ENCODE assay signal across 15 cellular contexts in the genomic region with DNA sequence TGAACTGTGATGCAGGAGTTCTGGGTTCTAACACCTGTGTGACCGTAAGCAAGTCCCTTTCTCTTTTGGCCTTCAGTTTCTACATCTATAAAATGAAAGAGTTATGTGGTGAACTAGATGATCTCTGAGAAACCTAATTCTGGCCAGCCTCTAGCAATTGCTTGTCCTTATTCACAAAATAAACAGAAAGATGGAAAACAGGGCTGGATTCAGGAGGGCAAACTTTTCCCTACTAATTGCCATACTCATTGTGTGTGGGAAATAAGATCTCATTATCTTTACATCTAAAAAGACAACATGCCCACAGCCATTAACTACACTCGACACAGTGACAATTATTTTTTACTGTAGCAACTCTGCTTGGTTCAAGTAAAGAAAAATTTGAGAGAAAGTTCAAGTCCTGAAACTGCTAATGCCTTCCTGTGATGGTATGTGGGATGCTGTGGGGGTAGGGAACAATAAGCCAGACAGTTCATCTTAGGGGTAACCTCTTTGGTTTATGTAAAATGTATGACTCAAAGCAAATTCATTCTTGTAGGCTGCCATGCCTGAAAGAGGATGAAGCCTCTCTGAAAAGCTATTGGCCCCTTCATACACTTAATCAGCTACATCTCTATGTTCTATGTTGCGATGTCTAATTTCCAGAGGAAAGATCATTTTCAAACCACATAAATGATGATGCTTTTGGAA.
DNase-seq lines count a peak whose midpoint lies in the region; ATAC-seq, FAIRE-seq and TF ChIP-seq lines count a peak whose summit lies in the region.
"Had no signal": no experiment of that assay in that cellular context is flagged by ENCODE, and none has a peak within 500 bp of the region (broad histone marks: within the 10 kb centered on the region; RNA-seq: fewer than 3 reads in every experiment).

No MANE protein-coding gene starts in this region.

- H3K36me3 Mint-ChIP-seq in T-helper 1 cell treated with Interleukin-12 subunit alpha and Interleukin-12 subunit beta and Interleukin-4 antibody, amounts not matched to agents 30 μg/mL and 1 μg/mL, for 36 hours (ENCODE audit: low read depth): peaks cover 17% of the 10 kb centered on the region
- H3K36me3 Mint-ChIP-seq: IgD-negative memory B cell had no signal

- no peak for TF ChIP-seq CTCF in fibroblast of pulmonary artery (IDR thresholded peaks at IDR 0.05; ENCODE audit: low read length, missing control alignments)
- TF ChIP-seq CTCF in coronary artery (IDR thresholded peaks at IDR 0.05): no peak

- peaks cover 26% of the 10 kb centered on the region for H3K9me3 Mint-ChIP-seq in T-helper 1 cell treated with Interleukin-12 subunit alpha and Interleukin-12 subunit beta and Interleukin-4 antibody, amounts not matched to agents 30 μg/mL and 1 μg/mL, for 36 hours

- DNase-seq in AG08395 (ENCODE audit: low spot score): peak; percentile 29
- DNase-seq in ELR (ENCODE audit: low read depth): peak; percentile 82
- peak; percentile 11 for DNase-seq in fibroblast of pulmonary artery (ENCODE audit: low read depth)
- no peak for DNase-seq in effector CD4-positive, alpha-beta T cell
- DNase-seq in coronary artery (ENCODE audit: low spot score): no peak
- DNase-seq in GM19239 (ENCODE audit: insufficient read length, low spot score): no peak
- DNase-seq: COR-L47, GOT3, left ventricle myocardium inferior, NCI-H187, T1000 had no signal

- no peak overlapping the region for H3K4me3 Mint-ChIP-seq in T-helper 1 cell treated with Interleukin-12 subunit alpha and Interleukin-12 subunit beta and Interleukin-4 antibody, amounts not matched to agents 30 μg/mL and 1 μg/mL, for 36 hours
- H3K4me3 Mint-ChIP-seq: IgD-negative memory B cell had no signal

- no peak overlapping the region for H3K4me3 ChIP-seq in fibroblast of pulmonary artery (replicated peaks; ENCODE audit: low read depth, low read length)
- H3K4me3 ChIP-seq in coronary artery: no peak overlapping the region
- H3K4me3 ChIP-seq: gastroesophageal sphincter, left ventricle myocardium inferior had no signal

- H3K27ac Mint-ChIP-seq in T-helper 1 cell treated with Interleukin-12 subunit alpha and Interleukin-12 subunit beta and Interleukin-4 antibody, amounts not matched to agents 30 μg/mL and 1 μg/mL, for 36 hours: peak overlapping the region; percentile 13
- H3K27ac Mint-ChIP-seq: IgD-negative memory B cell had no signal

- peaks cover 7% of the 10 kb centered on the region for H3K27me3 Mint-ChIP-seq in T-helper 1 cell treated with Interleukin-12 subunit alpha and Interleukin-12 subunit beta and Interleukin-4 antibody, amounts not matched to agents 30 μg/mL and 1 μg/mL, for 36 hours (ENCODE audit: low read depth)

- H3K27ac ChIP-seq in coronary artery: no peak overlapping the region
- H3K27ac ChIP-seq: gastroesophageal sphincter, left ventricle myocardium inferior had no signal

- no peak for FAIRE-seq in GM19239 (lab: Jason Lieb, UNC)

- ATAC-seq in HG03354 (IDR thresholded peaks at IDR 0.05; ENCODE audit: poor library complexity, severe bottlenecking, unreplicated experiment): no peak
- ATAC-seq: gastroesophageal sphincter had no signal

- peaks cover 61% of the 10 kb centered on the region for H3K4me1 Mint-ChIP-seq in T-helper 1 cell treated with Interleukin-12 subunit alpha and Interleukin-12 subunit beta and Interleukin-4 antibody, amounts not matched to agents 30 μg/mL and 1 μg/mL, for 36 hours (ENCODE audit: low read depth)

Comparison
In these comparisons a context has a peak if more than half of its experiments do, and no peak if none do; other contexts are left out.
1. DNase-seq: peak in AG08395 (single experiment), ELR (single experiment) and fibroblast of pulmonary artery (single experiment); none in effector CD4-positive, alpha-beta T cell (single experiment), coronary artery (single experiment) and GM19239 (single experiment).